In the genomic region with DNA sequence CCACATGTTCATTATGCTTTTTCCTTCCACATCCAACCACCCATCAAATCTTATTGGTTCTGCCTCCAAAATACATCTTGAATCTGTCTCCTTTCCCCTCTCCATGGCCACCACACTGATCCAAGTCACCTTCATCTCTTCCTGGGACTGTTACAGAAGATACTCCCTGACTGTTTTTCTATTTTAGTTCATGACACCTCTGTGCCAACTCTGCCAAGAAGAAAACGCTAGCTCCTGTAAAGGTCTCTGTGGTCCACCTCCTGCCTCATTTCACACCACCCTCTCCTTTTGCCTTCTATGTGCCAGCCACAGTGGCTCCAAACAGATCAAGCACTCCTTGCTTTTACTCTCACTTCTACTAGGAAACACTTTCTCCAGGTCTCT, we compare ENCODE assay signal across 24 cellular contexts.
"Had no signal": no experiment of that assay in that cellular context is flagged by ENCODE, and none has a peak within 500 bp of the region (broad histone marks: within the 10 kb centered on the region; RNA-seq: fewer than 3 reads in every experiment).

No MANE protein-coding gene starts in this region.

- H3K27ac Mint-ChIP-seq: activated CD4-positive, alpha-beta memory T cell treated with anti-CD3 and anti-CD28 coated beads, Interleukin-2, amount 10 ng/mL, durations not matched to agents 7 days and 5 days; mesothelial cell of epicardium had no signal

- H3K4me1 Mint-ChIP-seq: activated CD4-positive, alpha-beta memory T cell treated with anti-CD3 and anti-CD28 coated beads, Interleukin-2, amount 10 ng/mL, durations not matched to agents 7 days and 5 days; mesothelial cell of epicardium had no signal

- H3K4me3 Mint-ChIP-seq: activated CD4-positive, alpha-beta memory T cell treated with anti-CD3 and anti-CD28 coated beads, Interleukin-2, amount 10 ng/mL, durations not matched to agents 7 days and 5 days; mesothelial cell of epicardium had no signal

- H3K4me1 ChIP-seq: adrenal gland, ascending aorta, left lung, sigmoid colon, upper lobe of left lung had no signal

- DNase-seq: activated CD4-positive, alpha-beta memory T cell treated with anti-CD3 and anti-CD28 coated beads, Interleukin-2, amount 10 ng/mL, durations not matched to agents 7 days and 5 days; activated CD4-positive, alpha-beta T cell treated with anti-CD3 and anti-CD28 coated beads for 48 hours; activated CD4-positive, CD25-positive, alpha-beta regulatory T cell; activated naive CD4-positive, alpha-beta T cell treated with Interleukin-2 at 50 U/mL for 16 hours; adrenal gland; central memory CD4-positive, alpha-beta T cell; effector memory CD4-positive, alpha-beta T cell; foreskin melanocyte; glutamatergic neuron; kidney glomerular epithelial cell; left lung; nucleus accumbens; posterior cingulate gyrus; sigmoid colon; stimulated activated CD4-positive, alpha-beta T cell treated with anti-CD3 and anti-CD28 coated beads, Interleukin-15, amount 100 ng/mL, for 24 hours; stimulated activated naive CD4-positive, alpha-beta T cell; T-helper 9 cell had no signal

- H3K27me3 ChIP-seq: adrenal gland, ascending aorta, hepatocyte, left lung, sigmoid colon, upper lobe of left lung had no signal

- H3K4me3 ChIP-seq: adrenal gland, ascending aorta, hepatocyte, left lung, sigmoid colon, smooth muscle cell, thoracic aorta, upper lobe of left lung had no signal

- ATAC-seq: left lung had no signal

- FAIRE-seq: colon had no signal

- H3K27me3 Mint-ChIP-seq: activated CD4-positive, alpha-beta memory T cell treated with anti-CD3 and anti-CD28 coated beads, Interleukin-2, amount 10 ng/mL, durations not matched to agents 7 days and 5 days had no signal

- H3K27ac ChIP-seq: adrenal gland, ascending aorta, hepatocyte, left lung, sigmoid colon, thoracic aorta, upper lobe of left lung had no signal

- H3K9me3 Mint-ChIP-seq: activated CD4-positive, alpha-beta memory T cell treated with anti-CD3 and anti-CD28 coated beads, Interleukin-2, amount 10 ng/mL, durations not matched to agents 7 days and 5 days had no signal

- H3K9me3 ChIP-seq: adrenal gland, ascending aorta, left lung, sigmoid colon, thoracic aorta, upper lobe of left lung had no signal
